In the genomic region with DNA sequence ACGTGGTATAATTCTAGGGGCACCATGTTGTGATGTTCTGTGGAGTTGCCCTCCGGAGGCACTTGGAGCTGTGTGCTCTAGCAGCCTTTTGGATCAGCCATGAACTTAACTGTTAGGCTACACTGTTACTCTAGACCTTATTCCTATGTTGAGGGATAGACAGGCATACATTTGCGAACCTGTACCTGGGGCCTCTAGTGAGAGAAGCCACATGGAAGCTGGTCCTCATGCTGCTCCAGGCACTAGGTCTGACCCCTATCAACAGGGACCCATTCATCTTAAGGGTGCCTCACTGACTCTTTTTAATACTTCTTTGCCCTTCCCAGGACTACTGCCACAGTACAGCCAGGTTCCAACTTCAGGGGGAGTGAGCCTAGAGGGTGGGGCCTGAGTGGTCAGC, we compare ENCODE assay signal across 21 cellular contexts.
"Had no signal": no experiment of that assay in that cellular context is flagged by ENCODE, and none has a peak within 500 bp of the region (broad histone marks: within the 10 kb centered on the region; RNA-seq: fewer than 3 reads in every experiment).

No MANE protein-coding gene starts in this region.

- H3K4me3 ChIP-seq: heart right ventricle, stomach, suprapubic skin, tibial nerve had no signal

- H3K27me3 ChIP-seq: heart right ventricle, stomach, suprapubic skin, tibial nerve had no signal

- DNase-seq: activated CD8-positive, alpha-beta memory T cell treated with anti-CD3 and anti-CD28 coated beads, Interleukin-2, amount 50 U/mL, for 48 hours; activated effector memory CD4-positive, alpha-beta T cell treated with anti-CD3 and anti-CD28 coated beads, Interleukin-2, amount 50 U/mL, for 16 hours; activated naive CD4-positive, alpha-beta T cell treated with anti-CD3 and anti-CD28 coated beads, Interleukin-2, amount 10 ng/mL, durations not matched to agents 7 days and 5 days; activated T-cell treated with anti-CD3 and anti-CD28 coated beads, Interleukin-2, amount 50 U/mL, for 4 hours; aorta; foreskin fibroblast; heart right ventricle; islet precursor cell; left cardiac atrium; mesenchymal stem cell; posterior cingulate gyrus; small intestine; stimulated activated CD4-positive, alpha-beta T cell treated with anti-CD3 and anti-CD28 coated beads, Interleukin-2, amount 100 ng/mL, for 24 hours; stomach had no signal

- H3K36me3 Mint-ChIP-seq: activated naive CD4-positive, alpha-beta T cell treated with anti-CD3 and anti-CD28 coated beads, Interleukin-2, amount 10 ng/mL, durations not matched to agents 7 days and 5 days; stimulated activated memory B cell treated with anti-CD40 and anti-IgM and Interleukin-4, amounts not matched to agents 10 μg/mL and 1 μg/mL and 100 μg/mL, for 72 hours had no signal

- H3K27ac ChIP-seq: heart right ventricle, stomach, suprapubic skin, tibial nerve had no signal

- ATAC-seq: activated T-cell treated with anti-CD3 and anti-CD28 coated beads, Interleukin-2, amount 50 U/mL, for 4 hours; left cardiac atrium; sciatic nerve; stimulated activated memory B cell treated with anti-CD40 and anti-IgM and Interleukin-4, amounts not matched to agents 10 μg/mL and 1 μg/mL and 100 μg/mL, for 72 hours had no signal

- H3K27ac Mint-ChIP-seq: activated naive CD4-positive, alpha-beta T cell treated with anti-CD3 and anti-CD28 coated beads, Interleukin-2, amount 10 ng/mL, durations not matched to agents 7 days and 5 days; stimulated activated memory B cell treated with anti-CD40 and anti-IgM and Interleukin-4, amounts not matched to agents 10 μg/mL and 1 μg/mL and 100 μg/mL, for 72 hours had no signal

- H3K4me1 ChIP-seq: suprapubic skin, tibial nerve had no signal

- H3K4me3 Mint-ChIP-seq: activated naive CD4-positive, alpha-beta T cell treated with anti-CD3 and anti-CD28 coated beads, Interleukin-2, amount 10 ng/mL, durations not matched to agents 7 days and 5 days; activated T-cell treated with anti-CD3 and anti-CD28 coated beads, Interleukin-2, amount 50 U/mL, for 4 hours; brain; neural crest cell; stimulated activated memory B cell treated with anti-CD40 and anti-IgM and Interleukin-4, amounts not matched to agents 10 μg/mL and 1 μg/mL and 100 μg/mL, for 72 hours had no signal

- H3K9me3 Mint-ChIP-seq: activated naive CD4-positive, alpha-beta T cell treated with anti-CD3 and anti-CD28 coated beads, Interleukin-2, amount 10 ng/mL, durations not matched to agents 7 days and 5 days; activated T-cell treated with anti-CD3 and anti-CD28 coated beads, Interleukin-2, amount 50 U/mL, for 4 hours; brain; neural crest cell; stimulated activated memory B cell treated with anti-CD40 and anti-IgM and Interleukin-4, amounts not matched to agents 10 μg/mL and 1 μg/mL and 100 μg/mL, for 72 hours had no signal

- H3K27me3 Mint-ChIP-seq: brain; stimulated activated memory B cell treated with anti-CD40 and anti-IgM and Interleukin-4, amounts not matched to agents 10 μg/mL and 1 μg/mL and 100 μg/mL, for 72 hours had no signal

- FAIRE-seq: endometrium, small intestine had no signal

- H3K36me3 ChIP-seq: suprapubic skin, tibial nerve had no signal

- H3K9me3 ChIP-seq: heart right ventricle, stomach, suprapubic skin, tibial nerve had no signal
